In genomic region chr2:44494006-44494405, GRCh38 we compare ENCODE assay signal across 7 cellular contexts.
"Had no signal": no experiment of that assay in that cellular context is flagged by ENCODE, and none has a peak within 500 bp of the region (broad histone marks: within the 10 kb centered on the region; RNA-seq: fewer than 3 reads in every experiment).

No MANE protein-coding gene starts in this region.

- H3K9me3 Mint-ChIP-seq: GM23338, H9, HFFc6 had no signal

- H3K4me3 ChIP-seq: GM23248, GM23338 had no signal

- H3K4me3 Mint-ChIP-seq: GM23338, H9, HFFc6 had no signal

- H3K4me2 ChIP-seq: GM23338 had no signal

- H3K27ac Mint-ChIP-seq: HFFc6 had no signal

- H3K9ac ChIP-seq: GM23248 had no signal

- H2AFZ ChIP-seq: GM23248, GM23338 had no signal

- DNase-seq: GM23248, GOT3, H7, H9, HCEC 1CT, HFFc6 had no signal

- H3K27ac ChIP-seq: GM23248 had no signal
